ENCODE assay signal across 9 cellular contexts in the genomic region with DNA sequence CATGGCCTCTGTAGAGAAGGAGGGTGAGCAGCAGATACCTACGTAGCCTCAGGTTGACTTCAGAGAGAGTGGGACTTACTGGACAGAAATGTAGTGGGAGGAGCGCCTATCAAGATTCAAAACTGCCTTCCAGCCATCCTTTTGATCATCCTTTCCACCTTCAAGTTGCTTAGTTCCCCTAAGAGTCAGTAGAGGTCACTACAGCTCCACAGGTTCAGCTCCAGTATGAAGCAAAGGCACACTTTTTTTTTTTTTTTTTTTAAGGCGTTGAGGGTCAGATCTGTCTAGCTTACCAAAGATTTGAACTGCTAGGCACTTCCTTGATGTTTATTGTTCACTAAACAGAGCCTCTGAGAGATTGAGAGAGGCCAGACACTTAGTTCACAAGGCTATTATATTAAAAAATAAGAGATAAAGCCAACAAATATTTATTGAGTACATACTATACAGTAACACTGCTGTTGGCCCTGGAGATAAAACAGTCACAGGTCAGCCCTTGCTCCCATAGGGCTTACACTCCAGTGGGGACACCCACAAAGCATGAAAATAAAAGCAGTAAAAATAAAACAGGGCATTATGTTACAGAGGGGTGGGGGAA. TPM values are rescaled to one million over a fixed set of nuclear protein-coding genes. Genes with fewer than 3 reads are reported as not detected.
A peak's percentile ranks its signal among the peaks of the same experiment; 100 is the strongest.
DNase-seq lines count a peak whose midpoint lies in the region; ATAC-seq, FAIRE-seq and TF ChIP-seq lines count a peak whose summit lies in the region.
"Had no signal": no experiment of that assay in that cellular context is flagged by ENCODE, and none has a peak within 500 bp of the region (broad histone marks: within the 10 kb centered on the region; RNA-seq: fewer than 3 reads in every experiment).

No MANE protein-coding gene starts in this region.

- H3K27me3 ChIP-seq in BLaER1 = no peaks in the 10 kb centered on the region

- H3K27me3 Mint-ChIP-seq in activated CD4-positive, alpha-beta memory T cell treated with anti-CD3 and anti-CD28 coated beads for 36 hours = no peaks in the 10 kb centered on the region
- no peaks in the 10 kb centered on the region for H3K27me3 Mint-ChIP-seq in osteocyte (ENCODE audit: unreplicated experiment)

- no peak overlapping the region for H3K4me3 Mint-ChIP-seq in activated CD4-positive, alpha-beta memory T cell treated with anti-CD3 and anti-CD28 coated beads for 36 hours
- H3K4me3 Mint-ChIP-seq in osteocyte (ENCODE audit: unreplicated experiment) = no peak overlapping the region

- peak; percentile 72 for FAIRE-seq in GM12892 (lab: Jason Lieb, UNC)

- POLR2A ChIA-PET in activated CD4-positive, alpha-beta memory T cell treated with anti-CD3 and anti-CD28 coated beads for 36 hours (lab: Charles Lee) = interaction anchor here (0.6 to 1.8 kb wide), 6 partner anchors 9 to 242 kb away, joined by 3 to 5 read pairs (median 4); a partner anchor contains a TSS

- ATAC-seq in GM19324 (IDR thresholded peaks at IDR 0.05; ENCODE audit: low FRiP score, unreplicated experiment) = no peak

- H3K4me2 ChIP-seq in BLaER1 = peak overlapping the region; percentile 32; the same call in 1 of the 2 replicates

- intact Hi-C loops in activated CD4-positive, alpha-beta memory T cell treated with anti-CD3 and anti-CD28 coated beads for 36 hours (cut with micrococcal nuclease) = loop anchor here (1.0 to 2.0 kb wide), 4 partner anchors 38 to 144 kb away; a partner anchor contains a TSS

- CTCF ChIA-PET in activated CD4-positive, alpha-beta memory T cell treated with anti-CD3 and anti-CD28 coated beads for 36 hours (lab: Charles Lee) = interaction anchor here (0.6 to 11.1 kb wide), 22 partner anchors 10 to 149 kb away, joined by 3 to 245 read pairs (median 4); a partner anchor contains a TSS

- TF ChIP-seq POLR2A in GM12892 (IDR thresholded peaks at IDR 0.05; ENCODE audit: low read depth, low read length) = no peak

- H3K9me3 Mint-ChIP-seq in activated CD4-positive, alpha-beta memory T cell treated with anti-CD3 and anti-CD28 coated beads for 36 hours = no peaks in the 10 kb centered on the region
- no peaks in the 10 kb centered on the region for H3K9me3 Mint-ChIP-seq in osteocyte (ENCODE audit: unreplicated experiment)

- H3K27ac ChIP-seq in BLaER1 = no peak overlapping the region

- H3K36me3 ChIP-seq in BLaER1 = peaks cover 45% of the 10 kb centered on the region

- H3K4me1 ChIP-seq in BLaER1 = peaks cover 40% of the 10 kb centered on the region

- DNase-seq in GM12892 (ENCODE audit: insufficient read length) (no peak), NCI-H345 (lab: John Stamatoyannopoulos, UW) (peak; percentile 39), fibroblast of peridontal ligament (ENCODE audit: extremely low read depth) (peak; percentile 88), osteocyte (ENCODE audit: extremely low spot score, unreplicated experiment) (no peak), NCI-H187 (lab: John Stamatoyannopoulos, UW) (no peak)
- peak; percentile 37 for DNase-seq in activated CD4-positive, alpha-beta memory T cell treated with anti-CD3 and anti-CD28 coated beads for 36 hours
- DNase-seq: right cardiac atrium had no signal

- no peak overlapping the region for H3K4me3 ChIP-seq in BLaER1

- H3K36me3 Mint-ChIP-seq in activated CD4-positive, alpha-beta memory T cell treated with anti-CD3 and anti-CD28 coated beads for 36 hours = peaks cover 26% of the 10 kb centered on the region
- peaks cover 30% of the 10 kb centered on the region for H3K36me3 Mint-ChIP-seq in osteocyte (ENCODE audit: unreplicated experiment)

- peak; percentile 60 for TF ChIP-seq CTCF in osteocyte (IDR thresholded peaks at IDR 0.05)

- peak overlapping the region; percentile 53 for H3K27ac Mint-ChIP-seq in activated CD4-positive, alpha-beta memory T cell treated with anti-CD3 and anti-CD28 coated beads for 36 hours
- no peak overlapping the region for H3K27ac Mint-ChIP-seq in osteocyte (ENCODE audit: unreplicated experiment)

- peaks cover 48% of the 10 kb centered on the region for H4K20me1 ChIP-seq in BLaER1

- H3K9me3 ChIP-seq in BLaER1 = no peaks in the 10 kb centered on the region

- H3K9ac ChIP-seq in BLaER1 = no peak overlapping the region

- H3K4me1 Mint-ChIP-seq in activated CD4-positive, alpha-beta memory T cell treated with anti-CD3 and anti-CD28 coated beads for 36 hours (ENCODE audit: low read depth) = peaks cover 29% of the 10 kb centered on the region
- H3K4me1 Mint-ChIP-seq in osteocyte (ENCODE audit: unreplicated experiment) = peaks cover 19% of the 10 kb centered on the region

RNA-seq across cellular contexts. Expression of a gene that starts 3.1 kb away (rescaled TPM):
- polyA plus RNA-seq in GM12892 (2012; ENCODE audit: missing spikeins) = 3.8 TPM
- 1 to 10 TPM; 2.7 to 3.3 TPM for total RNA-seq in activated CD4-positive, alpha-beta memory T cell treated with anti-CD3 and anti-CD28 coated beads for 36 hours
- total RNA-seq in osteocyte = 2.3 and 3.0 TPM in 2 replicates

RNA-seq across cellular contexts. Expression of a gene that starts 16.6 kb away (rescaled TPM):
- polyA plus RNA-seq in GM12892 (2012; ENCODE audit: missing spikeins) = 4.2 TPM
- total RNA-seq in activated CD4-positive, alpha-beta memory T cell treated with anti-CD3 and anti-CD28 coated beads for 36 hours = 1 to 10 TPM; 4.9 to 5.3 TPM
- 2.6 and 3.7 TPM in 2 replicates for total RNA-seq in osteocyte

RNA-seq across cellular contexts. Expression of a gene that starts 18.7 kb away (rescaled TPM):
- polyA plus RNA-seq in GM12892 (2012; ENCODE audit: missing spikeins) = 166 TPM
- total RNA-seq in activated CD4-positive, alpha-beta memory T cell treated with anti-CD3 and anti-CD28 coated beads for 36 hours = 100 to 1,000 TPM; 197 to 201 TPM
- total RNA-seq in osteocyte = 122 and 127 TPM in 2 replicates

RNA-seq across cellular contexts. Expression of a gene that starts 19.0 kb away (rescaled TPM):
- polyA plus RNA-seq in GM12892 (2012; ENCODE audit: missing spikeins) = 27.4 TPM
- 10 to 100 TPM; 45.9 to 50.1 TPM for total RNA-seq in activated CD4-positive, alpha-beta memory T cell treated with anti-CD3 and anti-CD28 coated beads for 36 hours
- total RNA-seq in osteocyte = 30.2 and 30.9 TPM in 2 replicates

RNA-seq across cellular contexts. Expression of a gene that starts 24.4 kb away (rescaled TPM):
- 34.9 TPM for polyA plus RNA-seq in GM12892 (2012; ENCODE audit: missing spikeins)
- 100 to 1,000 TPM; 120 to 133 TPM for total RNA-seq in activated CD4-positive, alpha-beta memory T cell treated with anti-CD3 and anti-CD28 coated beads for 36 hours
- 196 and 206 TPM in 2 replicates for total RNA-seq in osteocyte

Comparison
In these comparisons a context has a peak if more than half of its experiments do, and no peak if none do; other contexts are left out.
1. DNase-seq: peak in NCI-H345 (single experiment), activated CD4-positive, alpha-beta memory T cell treated with anti-CD3 and anti-CD28 coated beads for 36 hours (single experiment) and fibroblast of peridontal ligament (single experiment); none in GM12892 (single experiment), osteocyte (single experiment) and NCI-H187 (0 of 2).